Comparison of ENCODE assay signal across 14 cellular contexts in genomic region chr7:2729043-2729892, GRCh38. TPM values are rescaled to one million over a fixed set of nuclear protein-coding genes. Genes with fewer than 3 reads are reported as not detected.
DNase-seq lines count a peak whose midpoint lies in the region; ATAC-seq, FAIRE-seq and TF ChIP-seq lines count a peak whose summit lies in the region.
"Had no signal": no experiment of that assay in that cellular context is flagged by ENCODE, and none has a peak within 500 bp of the region (broad histone marks: within the 10 kb centered on the region; RNA-seq: fewer than 3 reads in every experiment).

No MANE protein-coding gene starts in this region.

- no peaks in the 10 kb centered on the region for H3K9me3 ChIP-seq in osteoblast (ENCODE audit: low read depth, low read length)
- H3K9me3 ChIP-seq in uterus: no peaks in the 10 kb centered on the region
- H3K9me3 ChIP-seq in BE2C: no peaks in the 10 kb centered on the region

- TF ChIP-seq CTCF in osteoblast (IDR thresholded peaks at IDR 0.05; ENCODE audit: extremely low read depth, low read depth, low read length) (no peak), uterus (IDR thresholded peaks at IDR 0.05) (no peak), BE2C (IDR thresholded peaks at IDR 0.05; ENCODE audit: low read depth, low read length) (no peak)

- ATAC-seq in left cardiac atrium (peak; percentile 14 to 46), GM18520 (IDR thresholded peaks at IDR 0.05; ENCODE audit: unreplicated experiment) (no peak)

- TF ChIP-seq POLR2A in uterus (IDR thresholded peaks at IDR 0.05): no peak

- H3K36me3 ChIP-seq in osteoblast (ENCODE audit: insufficient read depth, low read length) (peaks cover 26% of the 10 kb centered on the region), uterus (no peaks in the 10 kb centered on the region), BE2C (peaks cover 19% of the 10 kb centered on the region)

- H3K79me2 ChIP-seq in osteoblast (ENCODE audit: insufficient read depth, low read length): peaks cover 34% of the 10 kb centered on the region

- no peak for FAIRE-seq in urothelium cell line (lab: Jason Lieb, UNC)
- FAIRE-seq: A204.1, colon, small intestine had no signal

- intact Hi-C loops in left cardiac atrium (cut with DNase I): no loop called here
- intact Hi-C loops in uterus (cut with DNase I; ENCODE audit: low total_unique reads): no loop called here

- H3K4me3 ChIP-seq in osteoblast (ENCODE audit: insufficient read depth, low read length) (no peak overlapping the region), uterus (no peak overlapping the region), BE2C (ENCODE audit: low read depth, low read length) (no peak overlapping the region)

- H2AFZ ChIP-seq in osteoblast (ENCODE audit: low read length): no peak overlapping the region

- H4K20me1 ChIP-seq in osteoblast (ENCODE audit: insufficient read depth, low read length): peaks cover 2% of the 10 kb centered on the region

- no peak overlapping the region for H3K4me2 ChIP-seq in osteoblast (ENCODE audit: insufficient read depth, low read length)

- H3K27ac ChIP-seq in osteoblast (ENCODE audit: low read depth, low read length): peak overlapping the region; percentile 52
- H3K27ac ChIP-seq in uterus: no peak overlapping the region

- H3K27me3 ChIP-seq in osteoblast (ENCODE audit: insufficient read depth, low read length) (no peaks in the 10 kb centered on the region), uterus (no peaks in the 10 kb centered on the region), BE2C (no peaks in the 10 kb centered on the region)

- peak; percentile 47 for DNase-seq in activated CD8-positive, alpha-beta memory T cell treated with anti-CD3 and anti-CD28 coated beads for 24 hours
- no peak for DNase-seq in activated CD8-positive, alpha-beta memory T cell treated with anti-CD3 and anti-CD28 coated beads, Interleukin-2, amount 50 U/mL, for 4 hours
- peak; percentile 52 for DNase-seq in left cardiac atrium
- peak; percentile 75 for DNase-seq in osteoblast (ENCODE audit: insufficient read length, low spot score, missing footprints)
- DNase-seq in uterus: peak; percentile 13 to 51
- DNase-seq in urothelium cell line (ENCODE audit: low spot score): no peak
- no peak for DNase-seq in BE2C
- DNase-seq: NCI-H345; small intestine; stimulated activated naive CD4-positive, alpha-beta T cell treated with Interleukin-2 at 50 U/mL for 16 hours had no signal

- H3K4me1 ChIP-seq in osteoblast (ENCODE audit: insufficient read depth, low read length) (peaks cover 10% of the 10 kb centered on the region), uterus (peaks cover 0 to 9% of the 10 kb centered on the region in 2 donors), BE2C (peaks cover 2% of the 10 kb centered on the region; the same call in 1 of the 2 replicates)

RNA-seq across cellular contexts. Expression of gene AMZ1, which starts 41.3 kb away (rescaled TPM):
- total RNA-seq in left cardiac atrium: under 1 TPM; 0.27 to 0.34 TPM
- total RNA-seq in osteoblast: 2.1 and 2.5 TPM in 2 replicates
- 1 to 10 TPM in 2 of 4 donors, under 1 TPM in 1, not detected in 1; 0.35 to 4.6 (median 4.4) TPM for total RNA-seq in uterus
- polyA plus RNA-seq in BE2C (2012; ENCODE audit: insufficient read depth, insufficient read length, low read depth): 2.3 TPM
- total RNA-seq: HT1080 had no signal

Comparison
In these comparisons a context has a peak if more than half of its experiments do, and no peak if none do; other contexts are left out.
1. DNase-seq: peak in activated CD8-positive, alpha-beta memory T cell treated with anti-CD3 and anti-CD28 coated beads for 24 hours (single experiment), left cardiac atrium (single experiment), osteoblast (single experiment) and uterus (2 of 2); none in activated CD8-positive, alpha-beta memory T cell treated with anti-CD3 and anti-CD28 coated beads, Interleukin-2, amount 50 U/mL, for 4 hours (single experiment), urothelium cell line (single experiment) and BE2C (single experiment).